17 cellular contexts compared by ENCODE assay signal in genomic region chr3:126106336-126107202, GRCh38.
"Had no signal": no experiment of that assay in that cellular context is flagged by ENCODE, and none has a peak within 500 bp of the region (broad histone marks: within the 10 kb centered on the region; RNA-seq: fewer than 3 reads in every experiment).

No MANE protein-coding gene starts in this region.

- H3K36me3 ChIP-seq: lower lobe of right lung, suprapubic skin, upper lobe of right lung had no signal

- H3K9me3 Mint-ChIP-seq: activated B cell treated with CpG ODN at 0.5 μM for 24 hours; activated naive CD4-positive, alpha-beta T cell treated with anti-CD3 and anti-CD28 coated beads for 36 hours; activated naive CD8-positive, alpha-beta T cell treated with anti-CD3 and anti-CD28 coated beads, Interleukin-2, amount 50 U/mL, for 24 hours; activated T-helper 17 cell treated with anti-CD3 and anti-CD28 coated beads, Interleukin-2, amount 50 U/mL, for 72 hours; mesothelial cell of epicardium had no signal

- H3K9me3 ChIP-seq: lower lobe of right lung, suprapubic skin, upper lobe of right lung had no signal

- H3K4me1 ChIP-seq: lower lobe of right lung, upper lobe of right lung had no signal

- H3K27me3 Mint-ChIP-seq: activated B cell treated with CpG ODN at 0.5 μM for 24 hours; activated naive CD8-positive, alpha-beta T cell treated with anti-CD3 and anti-CD28 coated beads, Interleukin-2, amount 50 U/mL, for 24 hours; activated T-helper 17 cell treated with anti-CD3 and anti-CD28 coated beads, Interleukin-2, amount 50 U/mL, for 72 hours had no signal

- DNase-seq: activated B cell treated with CpG ODN at 0.5 μM for 24 hours; activated CD4-positive, alpha-beta T cell treated with anti-CD3 and anti-CD28 coated beads for 48 hours; activated naive CD4-positive, alpha-beta T cell treated with anti-CD3 and anti-CD28 coated beads for 36 hours; activated naive CD8-positive, alpha-beta T cell treated with anti-CD3 and anti-CD28 coated beads, Interleukin-2, amount 50 U/mL, for 24 hours; aorta; hypothalamus; lower lobe of right lung; right cardiac atrium; stimulated activated CD4-positive, alpha-beta T cell treated with anti-CD3 and anti-CD28 coated beads, Interleukin-4, amount 100 ng/mL, for 4 hours; stimulated activated CD8-positive, alpha-beta memory T cell treated with anti-CD3 and anti-CD28 coated beads, Interleukin-4, amount 100 ng/mL, for 48 hours; stimulated activated naive CD8-positive, alpha-beta T cell treated with anti-CD3 and anti-CD28 coated beads, Interleukin-15, Interleukin-2, amounts not matched to agents 100 U/mL and 50 U/mL, for 24 hours; upper lobe of right lung had no signal

- ATAC-seq: activated naive CD8-positive, alpha-beta T cell treated with anti-CD3 and anti-CD28 coated beads, Interleukin-2, amount 50 U/mL, for 24 hours; activated T-helper 17 cell treated with anti-CD3 and anti-CD28 coated beads, Interleukin-2, amount 50 U/mL, for 72 hours; lower lobe of right lung; right cardiac atrium; stimulated activated naive CD8-positive, alpha-beta T cell treated with anti-CD3 and anti-CD28 coated beads, Interleukin-15, Interleukin-2, amounts not matched to agents 100 U/mL and 50 U/mL, for 24 hours; upper lobe of right lung had no signal

- H3K4me3 Mint-ChIP-seq: activated B cell treated with CpG ODN at 0.5 μM for 24 hours; activated naive CD4-positive, alpha-beta T cell treated with anti-CD3 and anti-CD28 coated beads for 36 hours; activated naive CD8-positive, alpha-beta T cell treated with anti-CD3 and anti-CD28 coated beads, Interleukin-2, amount 50 U/mL, for 24 hours; activated T-helper 17 cell treated with anti-CD3 and anti-CD28 coated beads, Interleukin-2, amount 50 U/mL, for 72 hours; mesothelial cell of epicardium had no signal

- H3K4me3 ChIP-seq: dorsolateral prefrontal cortex, lower lobe of right lung, smooth muscle cell, suprapubic skin, upper lobe of right lung had no signal

- H3K27me3 ChIP-seq: dorsolateral prefrontal cortex, suprapubic skin, upper lobe of right lung had no signal

- H3K27ac ChIP-seq: dorsolateral prefrontal cortex, lower lobe of right lung, suprapubic skin, upper lobe of right lung had no signal

- H3K36me3 Mint-ChIP-seq: mesothelial cell of epicardium had no signal

- H3K27ac Mint-ChIP-seq: activated B cell treated with CpG ODN at 0.5 μM for 24 hours; activated naive CD4-positive, alpha-beta T cell treated with anti-CD3 and anti-CD28 coated beads for 36 hours; activated naive CD8-positive, alpha-beta T cell treated with anti-CD3 and anti-CD28 coated beads, Interleukin-2, amount 50 U/mL, for 24 hours; activated T-helper 17 cell treated with anti-CD3 and anti-CD28 coated beads, Interleukin-2, amount 50 U/mL, for 72 hours; mesothelial cell of epicardium had no signal

- H3K4me1 Mint-ChIP-seq: activated B cell treated with CpG ODN at 0.5 μM for 24 hours; activated naive CD8-positive, alpha-beta T cell treated with anti-CD3 and anti-CD28 coated beads, Interleukin-2, amount 50 U/mL, for 24 hours; activated T-helper 17 cell treated with anti-CD3 and anti-CD28 coated beads, Interleukin-2, amount 50 U/mL, for 72 hours; mesothelial cell of epicardium had no signal
